12 cellular contexts compared by ENCODE assay signal in the genomic region with DNA sequence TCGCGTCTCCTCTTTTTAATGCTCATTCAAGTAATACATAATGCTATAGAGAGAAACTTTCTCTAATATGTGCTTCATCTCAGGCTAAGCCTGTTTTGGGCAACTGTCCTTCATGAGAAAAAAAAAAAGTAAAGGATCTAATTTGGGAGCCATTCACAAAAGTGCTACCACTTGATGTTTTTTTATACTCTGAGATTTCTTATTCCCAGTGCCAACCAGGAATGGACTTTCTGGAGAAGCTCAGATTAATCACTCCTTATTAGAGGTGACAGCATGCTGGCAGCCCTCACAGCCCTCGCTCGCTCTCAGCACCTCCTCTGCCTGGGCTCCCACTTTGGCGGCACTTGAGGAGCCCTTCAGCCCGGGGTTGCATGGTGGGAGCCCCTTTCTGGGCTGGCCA. TPM values are rescaled to one million over a fixed set of nuclear protein-coding genes. Genes with fewer than 3 reads are reported as not detected.
"Had no signal": no experiment of that assay in that cellular context is flagged by ENCODE, and none has a peak within 500 bp of the region (broad histone marks: within the 10 kb centered on the region; RNA-seq: fewer than 3 reads in every experiment).

No MANE protein-coding gene starts in this region.

RNA-seq across cellular contexts. Expression of a gene that starts 51.9 kb away (rescaled TPM):
- total RNA-seq: activated B cell treated with CpG ODN at 0.5 μM for 24 hours; activated CD4-positive, alpha-beta memory T cell treated with anti-CD3 and anti-CD28 coated beads for 36 hours; activated CD4-positive, alpha-beta memory T cell treated with anti-CD3 and anti-CD28 coated beads, Interleukin-2, amount 10 ng/mL, durations not matched to agents 7 days and 5 days; activated CD4-positive, alpha-beta T cell treated with anti-CD3 and anti-CD28 coated beads for 36 hours; activated CD4-positive, alpha-beta T cell treated with anti-CD3 and anti-CD28 coated beads, Interleukin-2, amount 10 ng/mL, durations not matched to agents 24 days and 14 days; activated CD4-positive, alpha-beta T cell treated with anti-CD3 and anti-CD28 coated beads, Interleukin-2, amount 10 ng/mL, durations not matched to agents 7 days and 5 days; activated CD8-positive, alpha-beta memory T cell treated with anti-CD3 and anti-CD28 coated beads for 36 hours; activated CD8-positive, alpha-beta memory T cell treated with anti-CD3 and anti-CD28 coated beads, Interleukin-2, amount 10 ng/mL, durations not matched to agents 7 days and 5 days; activated CD8-positive, alpha-beta T cell treated with anti-CD3 and anti-CD28 coated beads for 36 hours; activated CD8-positive, alpha-beta T cell treated with anti-CD3 and anti-CD28 coated beads, Interleukin-2, amount 10 ng/mL, durations not matched to agents 7 days and 5 days; T-helper 1 cell treated with Interleukin-12 subunit alpha and Interleukin-12 subunit beta and Interleukin-4 antibody, amounts not matched to agents 30 ng/mL and 1 ng/mL, for 36 hours; T-helper 17 cell had no signal
